ENCODE assay signal across 1 cellular context in the genomic region with DNA sequence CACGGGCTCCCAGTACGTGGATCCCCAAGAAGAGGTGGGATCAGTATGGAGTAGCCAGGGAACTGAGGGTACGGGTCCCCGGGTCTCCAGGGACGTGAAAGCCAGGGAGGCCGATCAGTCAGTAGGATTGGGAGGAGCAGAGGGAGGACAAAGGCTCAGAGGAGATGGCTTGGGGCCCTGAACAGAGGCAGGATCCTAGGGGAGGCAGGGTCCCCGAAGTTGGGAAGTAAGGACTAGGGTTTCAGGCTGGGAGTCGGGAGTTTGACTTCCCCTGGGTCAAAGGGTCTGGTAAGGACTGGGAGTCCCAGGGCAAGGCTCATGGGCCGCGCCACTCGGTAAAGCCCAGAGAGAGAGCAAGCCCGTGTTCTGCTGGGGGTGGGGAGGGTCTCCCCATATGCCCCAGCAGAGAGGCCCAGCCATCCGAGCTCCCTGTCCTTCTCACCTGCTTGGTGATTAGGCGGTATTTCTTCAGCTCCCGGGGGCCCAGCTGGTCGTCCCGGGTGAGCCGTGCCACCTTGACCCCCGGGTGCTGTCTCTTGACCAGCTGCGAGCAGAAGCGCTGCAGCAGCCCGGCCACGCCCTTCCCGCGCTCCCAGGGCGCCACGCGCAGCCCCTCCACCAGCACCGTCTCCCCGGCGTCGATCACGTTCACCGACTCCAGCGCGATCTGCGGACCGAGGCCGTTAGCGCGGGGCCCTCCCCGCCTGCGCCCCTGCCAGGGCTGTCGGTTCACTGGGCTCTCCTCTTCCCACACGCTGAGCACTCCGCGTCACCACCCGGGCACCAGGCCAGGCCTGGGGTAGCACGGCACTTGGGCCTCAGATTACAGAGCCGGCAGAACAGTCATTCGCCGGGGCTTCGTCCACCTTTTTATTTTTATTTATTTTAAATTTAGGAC.
A peak's percentile ranks its signal among the peaks of the same experiment; 100 is the strongest.
TF ChIP-seq lines count a peak whose summit lies in the region.

No MANE protein-coding gene starts in this region.

TF ChIP-seq in H1, 55 proteins besides CTCF, POLR2A, EP300 and RAD21:
- TF ChIP-seq, protein P1, sequence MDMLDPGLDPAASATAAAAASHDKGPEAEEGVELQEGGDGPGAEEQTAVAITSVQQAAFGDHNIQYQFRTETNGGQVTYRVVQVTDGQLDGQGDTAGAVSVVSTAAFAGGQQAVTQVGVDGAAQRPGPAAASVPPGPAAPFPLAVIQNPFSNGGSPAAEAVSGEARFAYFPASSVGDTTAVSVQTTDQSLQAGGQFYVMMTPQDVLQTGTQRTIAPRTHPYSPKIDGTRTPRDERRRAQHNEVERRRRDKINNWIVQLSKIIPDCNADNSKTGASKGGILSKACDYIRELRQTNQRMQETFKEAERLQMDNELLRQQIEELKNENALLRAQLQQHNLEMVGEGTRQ (IDR thresholded peaks at IDR 0.05; ENCODE audit: low read length), result no peak
- TF ChIP-seq NANOG (IDR thresholded peaks at IDR 0.05; ENCODE audit: insufficient read depth, low read depth, low read length, poor library complexity, severe bottlenecking) (no peak), KDM4A (IDR thresholded peaks at IDR 0.05; ENCODE audit: low read depth, low read length, severe bottlenecking) (peak; percentile 53), EZH2 (IDR thresholded peaks at IDR 0.05; ENCODE audit: low read depth, low read length, severe bottlenecking) (peak; percentile 72), SUZ12 (IDR thresholded peaks at IDR 0.05; ENCODE audit: low read length) (peak; percentile 65), RXRA (IDR thresholded peaks at IDR 0.05; ENCODE audit: insufficient read depth, low read depth, low read length) (no peak), CREB1 (IDR thresholded peaks at IDR 0.05) (no peak), RNF2 (IDR thresholded peaks at IDR 0.05; ENCODE audit: borderline replicate concordance, low read depth, low read length, missing control alignments, poor library complexity, severe bottlenecking) (peak; percentile 54)
- TF ChIP-seq, protein P2, sequence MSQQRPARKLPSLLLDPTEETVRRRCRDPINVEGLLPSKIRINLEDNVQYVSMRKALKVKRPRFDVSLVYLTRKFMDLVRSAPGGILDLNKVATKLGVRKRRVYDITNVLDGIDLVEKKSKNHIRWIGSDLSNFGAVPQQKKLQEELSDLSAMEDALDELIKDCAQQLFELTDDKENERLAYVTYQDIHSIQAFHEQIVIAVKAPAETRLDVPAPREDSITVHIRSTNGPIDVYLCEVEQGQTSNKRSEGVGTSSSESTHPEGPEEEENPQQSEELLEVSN (IDR thresholded peaks at IDR 0.05), result peak; percentile 55; the same call in 1 of the 2 replicates
